8 cellular contexts compared by ENCODE assay signal in the genomic region with DNA sequence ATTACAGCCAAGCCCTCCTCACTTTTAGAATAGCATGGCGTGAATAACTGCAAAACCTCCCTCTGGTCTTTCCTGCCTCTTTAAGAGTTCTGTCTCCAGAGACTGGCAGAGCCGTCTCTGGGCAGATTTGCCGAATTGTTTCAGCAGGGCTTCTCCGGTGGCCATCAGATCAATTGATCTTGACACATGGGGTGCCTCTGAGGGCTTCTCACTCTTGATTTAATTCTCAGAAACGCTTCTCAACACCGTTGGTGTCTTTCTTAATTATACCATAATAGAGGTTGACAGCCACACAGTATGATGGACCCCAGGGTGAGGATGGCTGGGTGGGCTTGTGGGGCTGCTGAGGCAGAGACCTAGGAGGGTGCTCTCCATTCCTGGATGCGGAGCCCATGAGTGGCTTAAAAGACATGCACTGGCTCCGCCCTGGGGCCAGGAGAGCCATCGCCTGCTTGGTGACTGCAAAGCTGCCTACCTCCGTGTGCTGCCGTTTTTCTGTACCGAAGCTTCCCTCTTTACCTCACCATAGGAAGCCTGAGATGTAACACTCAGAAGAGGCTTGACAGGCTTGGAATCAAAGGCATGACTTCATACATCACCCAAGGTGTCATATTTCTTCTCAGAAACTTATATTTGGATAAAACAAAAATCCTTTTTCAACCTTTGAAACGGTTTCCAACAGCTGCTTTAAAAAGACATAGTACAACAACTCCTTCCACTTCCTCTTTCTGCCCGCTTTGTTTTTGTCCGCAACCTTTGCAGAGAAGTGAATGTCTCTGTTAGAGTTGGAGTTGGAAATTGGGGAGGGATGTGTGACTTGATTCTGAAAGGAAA.
DNase-seq lines count a peak whose midpoint lies in the region; ATAC-seq and TF ChIP-seq lines count a peak whose summit lies in the region.

No MANE protein-coding gene starts in this region.

- H3K4me3 ChIP-seq in GM08714 (ENCODE audit: low read length) (peak overlapping the region; percentile 19; the same call in 1 of the 2 replicates), HL-60 (replicated peaks; ENCODE audit: insufficient read depth, low read length) (peak overlapping the region; percentile 11; the same call in 1 of the 2 replicates), prostate gland (no peak overlapping the region)

- DNase-seq in HL-60 (ENCODE audit: low read depth in 1 of 2, low spot score in 1 of 2) (peak; percentile 39 to 77), prostate gland (ENCODE audit: low spot score) (no peak), HEK293T (ENCODE audit: extremely low spot score) (no peak), NCI-H2171 (lab: John Stamatoyannopoulos, UW) (no peak), NCI-H226 (no peak)

- peak; percentile 69 for ATAC-seq in GM21390 (IDR thresholded peaks at IDR 0.05; ENCODE audit: unreplicated experiment)

- no peak for TF ChIP-seq POLR2A in prostate gland (IDR thresholded peaks at IDR 0.05)

- H3K4me1 ChIP-seq in prostate gland (replicated peaks) = no peaks in the 10 kb centered on the region

- intact Hi-C loops in prostate gland (cut with DNase I) = no loop called here

- H3K4me3 Mint-ChIP-seq in brain = peak overlapping the region in 1 of 5 experiments; percentile 12

- no peaks in the 10 kb centered on the region for H3K9me3 ChIP-seq in prostate gland

- peak overlapping the region; percentile 81 for H3K27ac ChIP-seq in HL-60 (replicated peaks)
- H3K27ac ChIP-seq in prostate gland = no peak overlapping the region

- H3K27ac Mint-ChIP-seq in brain = peak overlapping the region in 4 of 5 experiments; percentile 43 to 84 (median 76)

- peaks cover 98% of the 10 kb centered on the region for H3K4me1 Mint-ChIP-seq in brain

- H3K27me3 ChIP-seq in HL-60 (ENCODE audit: insufficient read depth, poor library complexity, severe bottlenecking) (no peaks in the 10 kb centered on the region), prostate gland (replicated peaks; ENCODE audit: insufficient read depth) (no peaks in the 10 kb centered on the region)

- WGBS in prostate gland = 81% methylated on average over 15 of the region's 15 CpGs

- POLR2A ChIA-PET in HEK293T (lab: Yijun Ruan, JAX) = no interaction called here

- CTCF ChIA-PET in HEK293T (lab: Yijun Ruan, JAX) = no interaction called here

- H3K9me3 Mint-ChIP-seq in brain = no peaks in the 10 kb centered on the region

- no peaks in the 10 kb centered on the region for H3K36me3 ChIP-seq in prostate gland

- TF ChIP-seq CTCF in HL-60 (IDR thresholded peaks at IDR 0.05; ENCODE audit: insufficient read depth, low read length) = no peak
- TF ChIP-seq CTCF in brain (conservative IDR thresholded peaks at IDR 0.05) = no peak
- no peak for TF ChIP-seq CTCF in prostate gland (IDR thresholded peaks at IDR 0.05)

- no peaks in the 10 kb centered on the region for H3K27me3 Mint-ChIP-seq in brain

- no peaks in the 10 kb centered on the region for H3K36me3 Mint-ChIP-seq in brain

TF ChIP-seq in HEK293T, 16 proteins besides CTCF, POLR2A, EP300 and RAD21:
- TF ChIP-seq, protein P1, sequence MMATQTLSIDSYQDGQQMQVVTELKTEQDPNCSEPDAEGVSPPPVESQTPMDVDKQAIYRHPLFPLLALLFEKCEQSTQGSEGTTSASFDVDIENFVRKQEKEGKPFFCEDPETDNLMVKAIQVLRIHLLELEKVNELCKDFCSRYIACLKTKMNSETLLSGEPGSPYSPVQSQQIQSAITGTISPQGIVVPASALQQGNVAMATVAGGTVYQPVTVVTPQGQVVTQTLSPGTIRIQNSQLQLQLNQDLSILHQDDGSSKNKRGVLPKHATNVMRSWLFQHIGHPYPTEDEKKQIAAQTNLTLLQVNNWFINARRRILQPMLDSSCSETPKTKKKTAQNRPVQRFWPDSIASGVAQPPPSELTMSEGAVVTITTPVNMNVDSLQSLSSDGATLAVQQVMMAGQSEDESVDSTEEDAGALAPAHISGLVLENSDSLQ (IDR thresholded peaks at IDR 0.05) = no peak
- TF ChIP-seq SP1 (IDR thresholded peaks at IDR 0.05) = no peak
- TF ChIP-seq CTBP1 (IDR thresholded peaks at IDR 0.05; ENCODE audit: borderline replicate concordance) = no peak
- TF ChIP-seq SUZ12 (IDR thresholded peaks at IDR 0.05) = no peak
- TF ChIP-seq HDGF (IDR thresholded peaks at IDR 0.05; ENCODE audit: borderline replicate concordance) = no peak
- no peak for TF ChIP-seq FOXK2 (IDR thresholded peaks at IDR 0.05)
- TF ChIP-seq L3MBTL2 (conservative IDR thresholded peaks at IDR 0.05) = no peak
- TF ChIP-seq BHLHE40 (IDR thresholded peaks at IDR 0.05; ENCODE audit: borderline replicate concordance) = no peak
- TF ChIP-seq ARNT (IDR thresholded peaks at IDR 0.05) = no peak
- no peak for TF ChIP-seq NFRKB (IDR thresholded peaks at IDR 0.05)
- TF ChIP-seq FOXM1 (IDR thresholded peaks at IDR 0.05; ENCODE audit: borderline replicate concordance) = no peak
- TF ChIP-seq TARDBP (IDR thresholded peaks at IDR 0.05) = no peak
- no peak for TF ChIP-seq ELF4 (IDR thresholded peaks at IDR 0.05)
- no peak for TF ChIP-seq FOXA1 (IDR thresholded peaks at IDR 0.05)
- no peak for TF ChIP-seq ZNF384 (IDR thresholded peaks at IDR 0.05)
- no peak for TF ChIP-seq LEF1 (IDR thresholded peaks at IDR 0.05; ENCODE audit: borderline replicate concordance)
TF ChIP-seq in HEK293T: peak in this region for 0.

Comparison
In these comparisons a context has a peak if more than half of its experiments do, and no peak if none do; other contexts are left out.
1. H3K4me3 ChIP-seq: peak in GM08714 (single experiment) and HL-60 (single experiment); none in prostate gland (0 of 2).
2. DNase-seq: peak in HL-60 (2 of 2); none in prostate gland (single experiment), HEK293T (single experiment), NCI-H2171 (single experiment) and NCI-H226 (single experiment).